ENCODE assay signal across 28 cellular contexts in genomic region chr16:60274431-60275017, GRCh38.
"Had no signal": no experiment of that assay in that cellular context is flagged by ENCODE, and none has a peak within 500 bp of the region (broad histone marks: within the 10 kb centered on the region; RNA-seq: fewer than 3 reads in every experiment).

No MANE protein-coding gene starts in this region.

- H3K9me3 ChIP-seq: colonic mucosa, esophagus squamous epithelium, gastrocnemius medialis, heart right ventricle, left lung, lower lobe of right lung had no signal

- H3K9me3 Mint-ChIP-seq: dendritic cell treated with granulocyte-macrophage colony-stimulating factor and Interleukin-4, amounts not matched to agents 40 ng/mL and 50 ng/mL, for 4 days had no signal

- FAIRE-seq: endometrium, islet of Langerhans, keratinocyte had no signal

- H3K36me3 Mint-ChIP-seq: naive B cell had no signal

- H3K36me3 ChIP-seq: colonic mucosa, esophagus squamous epithelium, gastrocnemius medialis, heart right ventricle, left lung, lower lobe of right lung had no signal

- DNase-seq: colonic mucosa; cortex of kidney; effector CD8-positive, alpha-beta T cell; effector memory CD8-positive, alpha-beta T cell; endodermal cell; erythroblast; esophagus squamous epithelium; foreskin fibroblast; foreskin melanocyte; gastrocnemius medialis; glutamatergic neuron; head of caudate nucleus; heart right ventricle; hippocampal formation; left cardiac atrium; left lung; left ventricle myocardium superior; lower lobe of right lung; mesenchymal stem cell; midbrain; naive B cell; naive thymus-derived CD8-positive, alpha-beta T cell had no signal

- ATAC-seq: effector memory CD8-positive, alpha-beta T cell; esophagus mucosa; gastrocnemius medialis; heart right ventricle; left cardiac atrium; left lung; left ventricle myocardium superior; lower lobe of right lung; naive thymus-derived CD8-positive, alpha-beta T cell had no signal

- H3K4me3 ChIP-seq: colonic mucosa, esophagus squamous epithelium, gastrocnemius medialis, heart right ventricle, left lung, lower lobe of right lung had no signal

- H3K27ac Mint-ChIP-seq: dendritic cell treated with granulocyte-macrophage colony-stimulating factor and Interleukin-4, amounts not matched to agents 40 ng/mL and 50 ng/mL, for 4 days; effector memory CD8-positive, alpha-beta T cell; endodermal cell; naive B cell; naive thymus-derived CD8-positive, alpha-beta T cell had no signal

- H3K27ac ChIP-seq: colonic mucosa, epithelial cell of prostate, esophagus squamous epithelium, gastrocnemius medialis, heart right ventricle, left lung, lower lobe of right lung had no signal

- H3K27me3 ChIP-seq: colonic mucosa, esophagus squamous epithelium, gastrocnemius medialis, heart right ventricle, left lung had no signal

- H3K4me1 ChIP-seq: colonic mucosa, esophagus squamous epithelium, gastrocnemius medialis, heart right ventricle, left lung, lower lobe of right lung had no signal

- H3K4me3 Mint-ChIP-seq: dendritic cell treated with granulocyte-macrophage colony-stimulating factor and Interleukin-4, amounts not matched to agents 40 ng/mL and 50 ng/mL, for 4 days; effector memory CD8-positive, alpha-beta T cell; endodermal cell; naive B cell; naive thymus-derived CD8-positive, alpha-beta T cell had no signal

- H3K27me3 Mint-ChIP-seq: dendritic cell treated with granulocyte-macrophage colony-stimulating factor and Interleukin-4, amounts not matched to agents 40 ng/mL and 50 ng/mL, for 4 days; effector memory CD8-positive, alpha-beta T cell; naive B cell; naive thymus-derived CD8-positive, alpha-beta T cell had no signal

- H3K4me1 Mint-ChIP-seq: naive B cell; naive thymus-derived CD8-positive, alpha-beta T cell had no signal
